Comparison of ENCODE assay signal across 32 cellular contexts in the genomic region with DNA sequence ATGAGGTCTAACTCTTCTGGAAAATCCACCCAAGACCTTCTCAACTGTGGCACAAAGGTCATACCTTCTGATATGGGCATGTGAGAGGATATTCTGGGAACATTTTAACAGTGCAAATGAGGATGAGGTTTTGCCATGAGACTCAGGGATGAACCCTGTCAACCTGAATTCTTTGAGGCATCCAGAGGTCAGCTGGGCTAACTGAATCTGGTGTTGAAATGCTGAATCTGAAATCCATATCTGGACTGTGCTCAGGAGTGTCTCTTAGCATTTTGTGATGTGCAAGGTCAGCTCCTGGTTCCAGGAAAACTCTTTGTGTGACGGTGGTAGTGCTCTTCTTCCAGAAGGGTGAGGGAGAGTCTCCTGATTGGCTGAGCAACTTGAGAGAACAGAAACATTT.
"Had no signal": no experiment of that assay in that cellular context is flagged by ENCODE, and none has a peak within 500 bp of the region (broad histone marks: within the 10 kb centered on the region; RNA-seq: fewer than 3 reads in every experiment).

No MANE protein-coding gene starts in this region.

- H3K4me1 Mint-ChIP-seq: naive thymus-derived CD4-positive, alpha-beta T cell; natural killer cell; stimulated activated memory B cell treated with anti-CD40 and anti-IgM and Interleukin-4, amounts not matched to agents 10 μg/mL and 1 μg/mL and 100 μg/mL, for 72 hours; stimulated activated naive CD8-positive, alpha-beta T cell treated with anti-CD3 and anti-CD28 coated beads, Interleukin-15, amount 100 ng/mL, for 72 hours had no signal

- H3K36me3 ChIP-seq: neutrophil, spleen, suprapubic skin, tibial artery, transverse colon, upper lobe of right lung, uterus had no signal

- H3K4me2 ChIP-seq: smooth muscle cell had no signal

- H3K27ac ChIP-seq: neutrophil, parathyroid adenoma, psoas muscle, skin epidermis, spleen, suprapubic skin, testis, tibial artery, transverse colon, upper lobe of right lung, uterus had no signal

- H3K27ac Mint-ChIP-seq: naive thymus-derived CD4-positive, alpha-beta T cell; natural killer cell; nephron; progenitor cell of endocrine pancreas; stimulated activated memory B cell treated with anti-CD40 and anti-IgM and Interleukin-4, amounts not matched to agents 10 μg/mL and 1 μg/mL and 100 μg/mL, for 72 hours; type B pancreatic cell had no signal

- H3K4me3 ChIP-seq: psoas muscle, skin epidermis, smooth muscle cell, spleen, suprapubic skin, testis, tibial artery, transverse colon, upper lobe of right lung, uterus had no signal

- ATAC-seq: naive thymus-derived CD4-positive, alpha-beta T cell; natural killer cell; psoas muscle; right cardiac atrium; sciatic nerve; stimulated activated memory B cell treated with anti-CD40 and anti-IgM and Interleukin-4, amounts not matched to agents 10 μg/mL and 1 μg/mL and 100 μg/mL, for 72 hours; stimulated activated naive CD8-positive, alpha-beta T cell treated with anti-CD3 and anti-CD28 coated beads, Interleukin-15, amount 100 ng/mL, for 72 hours; stimulated activated naive CD8-positive, alpha-beta T cell treated with anti-CD3 and anti-CD28 coated beads, Interleukin-15, Interleukin-2, amounts not matched to agents 100 U/mL and 50 U/mL, for 24 hours; upper lobe of right lung had no signal

- H3K27me3 ChIP-seq: neutrophil, spleen, suprapubic skin, testis, tibial artery, transverse colon, upper lobe of right lung, uterus had no signal

- H3K9me3 Mint-ChIP-seq: type B pancreatic cell had no signal

- H3K27me3 Mint-ChIP-seq: stimulated activated memory B cell treated with anti-CD40 and anti-IgM and Interleukin-4, amounts not matched to agents 10 μg/mL and 1 μg/mL and 100 μg/mL, for 72 hours; stimulated activated naive CD8-positive, alpha-beta T cell treated with anti-CD3 and anti-CD28 coated beads, Interleukin-15, amount 100 ng/mL, for 72 hours had no signal

- DNase-seq: naive thymus-derived CD4-positive, alpha-beta T cell; natural killer cell; nucleus accumbens; posterior cingulate gyrus; psoas muscle; right cardiac atrium; spleen; stimulated activated CD4-positive, alpha-beta T cell treated with anti-CD3 and anti-CD28 coated beads, Interleukin-12 subunit alpha, Interleukin-12 subunit beta, amount 100 ng/mL, for 4 hours; stimulated activated CD4-positive, alpha-beta T cell treated with anti-CD3 and anti-CD28 coated beads, Interleukin-1b, Interleukin-23, amount 100 ng/mL, for 48 hours; stimulated activated CD4-positive, alpha-beta T cell treated with anti-CD3 and anti-CD28 coated beads, Interleukin-4, amount 100 ng/mL, for 1 hour; stimulated activated CD4-positive, alpha-beta T cell treated with anti-CD3 and anti-CD28 coated beads, Interleukin-4, amount 100 ng/mL, for 4 hours; stimulated activated CD8-positive, alpha-beta memory T cell treated with anti-CD3 and anti-CD28 coated beads, Interleukin-4, amount 100 ng/mL, for 48 hours; stimulated activated naive CD4-positive, alpha-beta T cell; stimulated activated naive CD8-positive, alpha-beta T cell treated with anti-CD3 and anti-CD28 coated beads, Interleukin-15, amount 100 ng/mL, for 72 hours; stimulated activated naive CD8-positive, alpha-beta T cell treated with anti-CD3 and anti-CD28 coated beads, Interleukin-15, Interleukin-2, amounts not matched to agents 100 U/mL and 50 U/mL, for 24 hours; substantia nigra; testis; tibial artery; transverse colon; upper lobe of right lung; uterus had no signal

- H3K79me2 ChIP-seq: parathyroid adenoma had no signal

- H3K9ac ChIP-seq: parathyroid adenoma had no signal

- H3K9me3 ChIP-seq: neutrophil, psoas muscle, suprapubic skin, testis, tibial artery, transverse colon, upper lobe of right lung, uterus had no signal

- H3K4me3 Mint-ChIP-seq: natural killer cell; nephron; neural crest cell; stimulated activated memory B cell treated with anti-CD40 and anti-IgM and Interleukin-4, amounts not matched to agents 10 μg/mL and 1 μg/mL and 100 μg/mL, for 72 hours; stimulated activated naive CD8-positive, alpha-beta T cell treated with anti-CD3 and anti-CD28 coated beads, Interleukin-15, amount 100 ng/mL, for 72 hours; type B pancreatic cell had no signal

- H2AFZ ChIP-seq: parathyroid adenoma had no signal

- H3K4me1 ChIP-seq: parathyroid adenoma, psoas muscle, spleen, suprapubic skin, testis, tibial artery, transverse colon, upper lobe of right lung, uterus had no signal

- H3K36me3 Mint-ChIP-seq: natural killer cell; stimulated activated memory B cell treated with anti-CD40 and anti-IgM and Interleukin-4, amounts not matched to agents 10 μg/mL and 1 μg/mL and 100 μg/mL, for 72 hours; type B pancreatic cell had no signal
